In the genomic region with DNA sequence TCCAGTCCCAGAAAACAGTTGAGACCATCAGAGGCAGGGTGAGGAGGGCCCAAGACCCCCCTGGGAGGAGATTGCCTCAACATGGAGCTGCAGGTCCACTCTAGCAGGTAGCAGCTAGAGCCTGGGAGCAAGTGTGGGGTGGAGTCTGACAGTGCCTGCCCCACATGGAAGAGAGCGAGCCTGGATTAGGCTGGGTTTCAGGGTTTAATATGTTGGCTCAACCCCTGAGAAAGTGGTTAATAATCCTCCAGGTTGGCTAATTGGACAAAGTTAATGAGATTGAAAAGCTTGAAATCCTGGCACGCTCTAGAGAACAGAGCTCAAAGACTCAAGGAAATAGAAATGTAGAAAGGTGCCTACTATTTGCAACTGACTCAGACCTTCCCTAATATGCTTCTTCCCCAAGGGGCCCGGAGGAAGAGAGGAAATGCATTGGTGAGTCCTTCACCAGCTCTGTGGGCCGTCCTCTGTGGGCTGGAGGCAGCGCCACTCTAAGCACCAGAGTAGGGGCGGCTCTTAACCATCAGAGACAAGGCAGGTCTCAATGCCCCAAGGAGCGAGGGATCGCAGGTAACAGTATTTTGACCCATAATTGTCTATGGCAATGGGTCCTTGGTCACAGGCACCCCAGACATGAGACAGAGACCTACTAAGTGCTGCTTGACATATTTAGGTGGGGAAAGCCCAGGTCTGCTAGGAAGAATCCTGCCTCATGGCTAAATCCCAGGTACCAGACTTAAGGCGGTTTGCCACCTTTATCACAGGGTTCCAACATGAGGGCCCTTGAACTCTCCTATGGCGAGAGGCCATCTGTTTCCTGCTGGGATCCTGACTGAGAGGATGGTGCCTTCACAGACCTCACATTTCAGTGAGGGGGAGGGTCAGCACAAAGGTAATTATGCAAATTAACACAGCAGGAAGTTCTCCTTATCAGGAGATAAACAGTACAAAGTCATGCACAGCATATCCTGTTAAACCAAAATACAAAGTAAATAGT, we compare ENCODE assay signal across 12 cellular contexts. TPM values are rescaled to one million over a fixed set of nuclear protein-coding genes. Genes with fewer than 3 reads are reported as not detected.
DNase-seq lines count a peak whose midpoint lies in the region; ATAC-seq, FAIRE-seq and TF ChIP-seq lines count a peak whose summit lies in the region.
"Had no signal": no experiment of that assay in that cellular context is flagged by ENCODE, and none has a peak within 500 bp of the region (broad histone marks: within the 10 kb centered on the region; RNA-seq: fewer than 3 reads in every experiment).

No MANE protein-coding gene starts in this region.

- H3K27ac Mint-ChIP-seq in activated T-cell treated with anti-CD3 and anti-CD28 coated beads, Interleukin-2, amount 50 U/mL, for 24 hours = no peak overlapping the region
- H3K27ac Mint-ChIP-seq in stimulated activated memory B cell treated with anti-CD40 and anti-IgM and Interleukin-4, amounts not matched to agents 10 μg/mL and 1 μg/mL and 100 μg/mL, for 72 hours = peak overlapping the region; percentile 85

- intact Hi-C loops in GM12878 (cut with micrococcal nuclease; ENCODE audit: unreplicated experiment) = loop anchor here (2.0 to 10.0 kb wide), 2 partner anchors 43 to 227 kb away; no protein-coding TSS in a partner anchor

- TF ChIP-seq CTCF in GM12878 (IDR thresholded peaks at IDR 0.05 in 2 of 3, conservative IDR thresholded peaks at IDR 0.05 in 1 of 3; ENCODE audit: control insufficient read depth in 2 of 3, extremely low read depth in 1 of 3, insufficient read depth in 1 of 3, low read depth in 3 of 3, low read length in 3 of 3) = no peak
- TF ChIP-seq CTCF in GM10266 (IDR thresholded peaks at IDR 0.05; ENCODE audit: control insufficient read depth, insufficient read depth, low read depth, missing control alignments) = no peak
- no peak for TF ChIP-seq CTCF in GM10248 (IDR thresholded peaks at IDR 0.05; ENCODE audit: control extremely low read depth, extremely low read depth, low read depth, missing control alignments)

- peak; percentile 28 for DNase-seq in activated T-cell treated with anti-CD3 and anti-CD28 coated beads, Interleukin-2, amount 50 U/mL, for 24 hours
- DNase-seq in activated T-cell treated with anti-CD3 and anti-CD28 coated beads for 4 hours = no peak
- DNase-seq in NCI-H2171 (lab: John Stamatoyannopoulos, UW) = peak; percentile 4
- DNase-seq in GM12878 (ENCODE audit: low read depth, low spot score) = no peak
- no peak for DNase-seq in hippocampal formation (lab: John Stamatoyannopoulos, UW)
- DNase-seq in GM10266 (ENCODE audit: extremely low spot score) = no peak
- DNase-seq in GM10248 (ENCODE audit: extremely low spot score) = no peak
- DNase-seq: activated CD4-positive, alpha-beta T cell treated with anti-CD3 and anti-CD28 coated beads for 48 hours; effector memory CD4-positive, alpha-beta T cell had no signal

- no peak overlapping the region for H3K9ac ChIP-seq in GM12878 (ENCODE audit: control insufficient read depth, insufficient read depth, low read length)

- H3K4me1 ChIP-seq in GM12878 (ENCODE audit: control insufficient read depth, insufficient read depth, low read length) = peaks cover 65% of the 10 kb centered on the region

- in situ Hi-C loops in GM12878 (cut with MboI) = no loop called here

- no peak for TF ChIP-seq RAD21 in GM12878 (IDR thresholded peaks at IDR 0.05; ENCODE audit: insufficient read depth, low read depth, low read length)

- no peak overlapping the region for H3K4me3 Mint-ChIP-seq in activated T-cell treated with anti-CD3 and anti-CD28 coated beads, Interleukin-2, amount 50 U/mL, for 24 hours
- H3K4me3 Mint-ChIP-seq in stimulated activated memory B cell treated with anti-CD40 and anti-IgM and Interleukin-4, amounts not matched to agents 10 μg/mL and 1 μg/mL and 100 μg/mL, for 72 hours = peak overlapping the region; percentile 11

- no TSS peak for BruUV-seq in GM12878 (replicated peaks; lab: Mats Ljungman, UMichigan)

- no peak for TF ChIP-seq POLR2A in GM12878 (IDR thresholded peaks at IDR 0.05; ENCODE audit: low read depth, low read length)

- no peak overlapping the region for H2AFZ ChIP-seq in GM12878 (ENCODE audit: control insufficient read depth, low read depth, low read length)

- no peaks in the 10 kb centered on the region; the same call in 2 of the 3 replicates for H3K9me3 ChIP-seq in GM12878 (replicated peaks; ENCODE audit: control insufficient read depth, insufficient read depth, low read length)

- ATAC-seq in GM12878 = no peak
- ATAC-seq in stimulated activated memory B cell treated with anti-CD40 and anti-IgM and Interleukin-4, amounts not matched to agents 10 μg/mL and 1 μg/mL and 100 μg/mL, for 72 hours = no peak

- CTCF ChIA-PET in GM12878 (lab: Yijun Ruan, JAX) = interaction anchor here (0.6 to 7.8 kb wide), 11 partner anchors 10 to 316 kb away, joined by 3 to 168 read pairs (median 4); no protein-coding TSS in a partner anchor
- CTCF ChIA-PET in GM10248 (lab: Yijun Ruan, JAX) = interaction anchor here (0.9 to 1.5 kb wide), 4 partner anchors 10 to 204 kb away, joined by 3 to 4 read pairs (median 3); no protein-coding TSS in a partner anchor

- H3K4me3 ChIP-seq in GM12878 = no peak overlapping the region

- FAIRE-seq in GM12878 (lab: Jason Lieb, UNC) = no peak

- TF ChIP-seq EP300 in GM12878 (IDR thresholded peaks at IDR 0.05; ENCODE audit: borderline replicate concordance in 1 of 2, control insufficient read depth in 1 of 2, low read depth in 2 of 2, low read length in 2 of 2) = no peak

- no peaks in the 10 kb centered on the region for H3K27me3 Mint-ChIP-seq in activated T-cell treated with anti-CD3 and anti-CD28 coated beads, Interleukin-2, amount 50 U/mL, for 24 hours
- H3K27me3 Mint-ChIP-seq in stimulated activated memory B cell treated with anti-CD40 and anti-IgM and Interleukin-4, amounts not matched to agents 10 μg/mL and 1 μg/mL and 100 μg/mL, for 72 hours = no peaks in the 10 kb centered on the region

- no peak overlapping the region; the same call in 1 of the 2 replicates for H3K27ac ChIP-seq in GM12878 (ENCODE audit: control insufficient read depth, insufficient read depth)

- H3K27me3 ChIP-seq in GM12878 (replicated peaks in 1 of 2; ENCODE audit: control insufficient read depth in 2 of 2, insufficient read depth in 2 of 2, low read length in 1 of 2) = no peaks in the 10 kb centered on the region

- H3K4me1 Mint-ChIP-seq in activated T-cell treated with anti-CD3 and anti-CD28 coated beads, Interleukin-2, amount 50 U/mL, for 24 hours (ENCODE audit: low read depth) = peaks cover 65% of the 10 kb centered on the region
- peaks cover 70% of the 10 kb centered on the region for H3K4me1 Mint-ChIP-seq in stimulated activated memory B cell treated with anti-CD40 and anti-IgM and Interleukin-4, amounts not matched to agents 10 μg/mL and 1 μg/mL and 100 μg/mL, for 72 hours

- H3K36me3 ChIP-seq in GM12878 (ENCODE audit: control insufficient read depth in 2 of 2, insufficient read depth in 2 of 2, low read length in 1 of 2) = no peaks in the 10 kb centered on the region

- RAD21 ChIA-PET in GM12878 (lab: Charles Lee; ENCODE audit: unreplicated experiment) = interaction anchor here (0.6 to 7.2 kb wide), 13 partner anchors 12 to 229 kb away, joined by 3 to 146 read pairs (median 5); no protein-coding TSS in a partner anchor

- no peaks in the 10 kb centered on the region for H3K9me3 Mint-ChIP-seq in activated T-cell treated with anti-CD3 and anti-CD28 coated beads, Interleukin-2, amount 50 U/mL, for 24 hours
- H3K9me3 Mint-ChIP-seq in stimulated activated memory B cell treated with anti-CD40 and anti-IgM and Interleukin-4, amounts not matched to agents 10 μg/mL and 1 μg/mL and 100 μg/mL, for 72 hours = peaks cover 6% of the 10 kb centered on the region

- H3K79me2 ChIP-seq in GM12878 (ENCODE audit: control insufficient read depth, insufficient read depth, low read length) = no peaks in the 10 kb centered on the region

- H3K36me3 Mint-ChIP-seq in activated T-cell treated with anti-CD3 and anti-CD28 coated beads, Interleukin-2, amount 50 U/mL, for 24 hours (ENCODE audit: low read depth) = no peaks in the 10 kb centered on the region
- no peaks in the 10 kb centered on the region for H3K36me3 Mint-ChIP-seq in stimulated activated memory B cell treated with anti-CD40 and anti-IgM and Interleukin-4, amounts not matched to agents 10 μg/mL and 1 μg/mL and 100 μg/mL, for 72 hours

- POLR2A ChIA-PET in GM12878 (lab: Charles Lee) = interaction anchor here (0.6 to 8.6 kb wide), 10 partner anchors 11 to 175 kb away, joined by 3 to 54 read pairs (median 4); no protein-coding TSS in a partner anchor
- POLR2A ChIA-PET in GM10248 (lab: Yijun Ruan, JAX) = no interaction called here

- SMC1A ChIA-PET in GM12878 (lab: Charles Lee; ENCODE audit: uncharacterized antibody, unreplicated experiment) = interaction anchor here (0.7 to 12.0 kb wide), 16 partner anchors 11 to 232 kb away, joined by 3 to 268 read pairs (median 4); no protein-coding TSS in a partner anchor

- no peaks in the 10 kb centered on the region for H4K20me1 ChIP-seq in GM12878 (ENCODE audit: control insufficient read depth, insufficient read depth)

- 65% methylated on average over 10 of the region's 10 CpGs for WGBS in GM12878 (ENCODE audit: insufficient coverage, insufficient replicate concordance, low lambda C conversion rate, missing lambda C conversion rate)

- peak overlapping the region; percentile 91 for H3K4me2 ChIP-seq in GM12878 (ENCODE audit: control insufficient read depth, insufficient read depth)

RNA-seq across cellular contexts. Expression of a gene that starts 33.8 kb away (rescaled TPM):
- total RNA-seq in GM12878 (2013; cell fraction: nucleolus; rRNA removed) = 0.56 and 0.78 TPM in 2 replicates
- 0.11 and 0.33 TPM in 2 replicates for total RNA-seq in GM12878 (2014; rRNA removed)
- 0.27 and 0.37 TPM in 2 replicates for total RNA-seq in GM12878 (2014; rRNA removed; fragmentation: Illumina TruSeq; extraction: Trizol)
- total RNA-seq in GM12878 (2021) = 0.27 and 0.28 TPM in 2 replicates
- 0.94 TPM for polyA plus RNA-seq in GM12878 (2011; ENCODE audit: low read depth)
- 0.38 and 0.59 TPM in 2 replicates for polyA plus RNA-seq in GM12878 (2011; rRNA removed)
- polyA plus RNA-seq in GM12878 (2011; cell fraction: cytosol; rRNA removed) = 0.10 and 0.21 TPM in 2 replicates
- 0.16 and 0.22 TPM in 2 replicates for polyA plus RNA-seq in GM12878 (2011; cell fraction: nucleus; rRNA removed)
- polyA plus RNA-seq in GM12878 (2012) = 0.79 and 1.1 TPM in 2 replicates
- polyA plus RNA-seq in GM12878 (2014; fragmentation: Illumina TruSeq; extraction: Trizol) = 0.37 and 0.67 TPM in 2 replicates
- polyA plus RNA-seq in GM12878 (2014; fragmentation: Nextera tagmentation; extraction: Ambion mirVana) = under 1 TPM; 0.37 to 0.38 TPM
- polyA plus RNA-seq in GM12878 (2014; rRNA removed) = 0.19 and 0.81 TPM in 2 replicates
- 1 to 10 TPM; 1.2 to 1.4 TPM for polyA plus RNA-seq in GM12878 (2016; fragmentation: Nextera tagmentation; extraction: Ambion mirVana)
- polyA minus RNA-seq in GM12878 (2011; rRNA and poly(A)+ RNA removed) = 0.88 TPM in 1 of 2 replicates, not detected in the other
- not detected in 2 replicates for polyA minus RNA-seq in GM12878 (2011; cell fraction: cytosol; rRNA and poly(A)+ RNA removed)
- not detected in 2 replicates for polyA minus RNA-seq in GM12878 (2011; cell fraction: nucleus; rRNA and poly(A)+ RNA removed)
- total RNA-seq: myocyte had no signal

RNA-seq across cellular contexts. Expression of a gene that starts 51.5 kb away (rescaled TPM):
- total RNA-seq in GM12878 (2013; cell fraction: nucleolus; rRNA removed) = 129 and 143 TPM in 2 replicates
- total RNA-seq in GM12878 (2014; rRNA removed) = 33.0 and 35.5 TPM in 2 replicates
- 19.2 and 19.7 TPM in 2 replicates for total RNA-seq in GM12878 (2014; rRNA removed; fragmentation: Illumina TruSeq; extraction: Trizol)
- 30.7 and 34.8 TPM in 2 replicates for total RNA-seq in GM12878 (2021)
- polyA plus RNA-seq in GM12878 (2011; ENCODE audit: low read depth) = 6.2 TPM
- polyA plus RNA-seq in GM12878 (2011; rRNA removed) = 17.7 and 23.3 TPM in 2 replicates
- polyA plus RNA-seq in GM12878 (2011; cell fraction: cytosol; rRNA removed) = 20.2 and 24.6 TPM in 2 replicates
- polyA plus RNA-seq in GM12878 (2011; cell fraction: nucleus; rRNA removed) = 75.0 and 82.4 TPM in 2 replicates
- polyA plus RNA-seq in GM12878 (2012) = 17.7 and 18.5 TPM in 2 replicates
- polyA plus RNA-seq in GM12878 (2014; fragmentation: Illumina TruSeq; extraction: Trizol) = 12.0 and 18.4 TPM in 2 replicates
- 1 to 10 TPM; 1.1 to 2.4 TPM for polyA plus RNA-seq in GM12878 (2014; fragmentation: Nextera tagmentation; extraction: Ambion mirVana)
- 25.4 and 26.5 TPM in 2 replicates for polyA plus RNA-seq in GM12878 (2014; rRNA removed)
- 10 to 100 TPM; 28.0 to 32.0 TPM for polyA plus RNA-seq in GM12878 (2016; fragmentation: Nextera tagmentation; extraction: Ambion mirVana)
- polyA minus RNA-seq in GM12878 (2011; rRNA and poly(A)+ RNA removed) = 22.6 and 32.2 TPM in 2 replicates
- 8.6 and 12.4 TPM in 2 replicates for polyA minus RNA-seq in GM12878 (2011; cell fraction: cytosol; rRNA and poly(A)+ RNA removed)
- 43.9 and 56.5 TPM in 2 replicates for polyA minus RNA-seq in GM12878 (2011; cell fraction: nucleus; rRNA and poly(A)+ RNA removed)
- total RNA-seq: myocyte had no signal

RNA-seq across cellular contexts. Expression of a gene that starts 58.5 kb away (rescaled TPM):
- total RNA-seq in GM12878 (2013; cell fraction: nucleolus; rRNA removed) = 1.8 and 1.9 TPM in 2 replicates
- total RNA-seq in GM12878 (2014; rRNA removed) (0.05 and 0.17 TPM in 2 replicates), GM12878 (2014; rRNA removed; fragmentation: Illumina TruSeq; extraction: Trizol) (0.05 and 0.13 TPM in 2 replicates), GM12878 (2021) (0.27 and 0.28 TPM in 2 replicates)
- polyA plus RNA-seq in GM12878 (2011; ENCODE audit: low read depth) = 0.16 TPM
- polyA plus RNA-seq in GM12878 (2011; rRNA removed) (0.16 and 0.33 TPM in 2 replicates), GM12878 (2014; fragmentation: Illumina TruSeq; extraction: Trizol) (0.17 and 0.21 TPM in 2 replicates), GM12878 (2014; fragmentation: Nextera tagmentation; extraction: Ambion mirVana) (under 1 TPM in 1 of 2 experiments, not detected in 1; 0.04 TPM), GM12878 (2014; rRNA removed) (0.20 and 0.23 TPM in 2 replicates), GM12878 (2016; fragmentation: Nextera tagmentation; extraction: Ambion mirVana) (under 1 TPM; 0.26 to 0.39 TPM)
- 0.36 and 0.57 TPM in 2 replicates for polyA plus RNA-seq in GM12878 (2011; cell fraction: cytosol; rRNA removed)
- 1.8 and 2.2 TPM in 2 replicates for polyA plus RNA-seq in GM12878 (2011; cell fraction: nucleus; rRNA removed)
- polyA plus RNA-seq in GM12878 (2012) = 0.26 and 0.59 TPM in 2 replicates
- polyA minus RNA-seq in GM12878 (2011; rRNA and poly(A)+ RNA removed) = 0.72 TPM in 1 of 2 replicates, not detected in the other
- polyA minus RNA-seq in GM12878 (2011; cell fraction: cytosol; rRNA and poly(A)+ RNA removed) = 0.73 TPM in 1 of 2 replicates, not detected in the other
- polyA minus RNA-seq in GM12878 (2011; cell fraction: nucleus; rRNA and poly(A)+ RNA removed) = 0.73 and 0.86 TPM in 2 replicates
- total RNA-seq: myocyte had no signal
- polyA plus RNA-seq: BJ had no signal

Comparison
In these comparisons a context has a peak if more than half of its experiments do, and no peak if none do; other contexts are left out.
1. DNase-seq: peak in activated T-cell treated with anti-CD3 and anti-CD28 coated beads, Interleukin-2, amount 50 U/mL, for 24 hours (single experiment) and NCI-H2171 (single experiment); none in activated T-cell treated with anti-CD3 and anti-CD28 coated beads for 4 hours (single experiment), GM12878 (single experiment), hippocampal formation (0 of 2), GM10266 (single experiment) and GM10248 (single experiment).